Comparison of ENCODE assay signal across 2 cellular contexts in genomic region chr15:74214324-74215021, GRCh38.
TF ChIP-seq lines count a peak whose summit lies in the region.

No MANE protein-coding gene starts in this region.

TF ChIP-seq in GM23338, 12 proteins besides CTCF, POLR2A, EP300 and RAD21:
- no peak for TF ChIP-seq POLR2AphosphoS5 (IDR thresholded peaks at IDR 0.05; ENCODE audit: low read depth)
- TF ChIP-seq ETS1 (IDR thresholded peaks at IDR 0.05) = no peak
- no peak for TF ChIP-seq CREB1 (CRISPR knock-in tag; IDR thresholded peaks at IDR 0.05; ENCODE audit: low read depth)
- no peak for TF ChIP-seq EZH2 (IDR thresholded peaks at IDR 0.05; ENCODE audit: low read depth, unreplicated experiment)
- no peak for TF ChIP-seq EZH2phosphoT487 (IDR thresholded peaks at IDR 0.05; ENCODE audit: unreplicated experiment)
- no peak for TF ChIP-seq REST (IDR thresholded peaks at IDR 0.05; ENCODE audit: unreplicated experiment)
- TF ChIP-seq JUNB (IDR thresholded peaks at IDR 0.05; ENCODE audit: unreplicated experiment) = no peak
- TF ChIP-seq ZNF462 (CRISPR knock-in tag; IDR thresholded peaks at IDR 0.05) = no peak
- no peak for TF ChIP-seq STAT1 (IDR thresholded peaks at IDR 0.05; ENCODE audit: unreplicated experiment)
- TF ChIP-seq NANOG (IDR thresholded peaks at IDR 0.05; ENCODE audit: borderline replicate concordance) = no peak
- no peak for TF ChIP-seq ZNF114 (CRISPR knock-in tag; IDR thresholded peaks at IDR 0.05)
- no peak for TF ChIP-seq ZNF331 (CRISPR knock-in tag; IDR thresholded peaks at IDR 0.05; ENCODE audit: low read depth)

TF ChIP-seq in H1, 55 proteins besides CTCF, POLR2A, EP300 and RAD21:
- TF ChIP-seq ATF3 (IDR thresholded peaks at IDR 0.05; ENCODE audit: insufficient read depth, low read depth, low read length) = no peak
- TF ChIP-seq SP4 (IDR thresholded peaks at IDR 0.05; ENCODE audit: low read length) = no peak
- no peak for TF ChIP-seq NANOG (IDR thresholded peaks at IDR 0.05; ENCODE audit: insufficient read depth, low read depth, low read length, poor library complexity, severe bottlenecking)
- no peak for TF ChIP-seq CTBP2 (IDR thresholded peaks at IDR 0.05; ENCODE audit: borderline replicate concordance, insufficient read depth, insufficient read length, low read length)
- TF ChIP-seq MAFK (IDR thresholded peaks at IDR 0.05; ENCODE audit: low read depth, low read length) = no peak
- no peak for TF ChIP-seq EGR1 (IDR thresholded peaks at IDR 0.05; ENCODE audit: borderline replicate concordance, low read depth, low read length)
- no peak for TF ChIP-seq SP2 (IDR thresholded peaks at IDR 0.05; ENCODE audit: low read length)
- TF ChIP-seq E2F6 (IDR thresholded peaks at IDR 0.05) = 0 out of 2 replicates have a peak, but pooled peaks have one; percentile 3
- no peak for TF ChIP-seq USF2 (IDR thresholded peaks at IDR 0.05; ENCODE audit: low read length)
- no peak for TF ChIP-seq BRCA1 (IDR thresholded peaks at IDR 0.05; ENCODE audit: low read depth, low read length)
- TF ChIP-seq TEAD4 (IDR thresholded peaks at IDR 0.05; ENCODE audit: low read depth, low read length) = no peak
- TF ChIP-seq SUZ12 (IDR thresholded peaks at IDR 0.05; ENCODE audit: low read length) = no peak
- no peak for TF ChIP-seq CBX8 (IDR thresholded peaks at IDR 0.05; ENCODE audit: borderline replicate concordance, low read depth, low read length)
- TF ChIP-seq SIRT6 (IDR thresholded peaks at IDR 0.05; ENCODE audit: low read length) = no peak
- TF ChIP-seq JUN (IDR thresholded peaks at IDR 0.05; ENCODE audit: low read depth, low read length) = no peak
- TF ChIP-seq KDM1A (IDR thresholded peaks at IDR 0.05; ENCODE audit: borderline replicate concordance, low read length) = peak; percentile 100
- TF ChIP-seq EZH2 (IDR thresholded peaks at IDR 0.05; ENCODE audit: low read depth, low read length, severe bottlenecking) = no peak
- no peak for TF ChIP-seq SP1 (IDR thresholded peaks at IDR 0.05; ENCODE audit: low read depth, low read length)
- TF ChIP-seq POU5F1 (IDR thresholded peaks at IDR 0.05; ENCODE audit: low read depth, low read length) = no peak
- TF ChIP-seq PHF8 (conservative IDR thresholded peaks at IDR 0.05; ENCODE audit: low read depth, low read length) = no peak
- peak; percentile 13 for TF ChIP-seq ASH2L (IDR thresholded peaks at IDR 0.05; ENCODE audit: low read length)
- TF ChIP-seq KDM5A (IDR thresholded peaks at IDR 0.05; ENCODE audit: low read length) = no peak
- TF ChIP-seq SAP30 (IDR thresholded peaks at IDR 0.05; ENCODE audit: insufficient read depth, insufficient replicate concordance, low read length) = no peak
- TF ChIP-seq YY1 (IDR thresholded peaks at IDR 0.05; ENCODE audit: low read depth, low read length) = 0 out of 2 replicates have a peak, but pooled peaks have one; percentile 2
- TF ChIP-seq KDM4A (IDR thresholded peaks at IDR 0.05; ENCODE audit: low read depth, low read length, severe bottlenecking) = no peak
- TF ChIP-seq MAX (IDR thresholded peaks at IDR 0.05) = no peak
- no peak for TF ChIP-seq BCL11A (IDR thresholded peaks at IDR 0.05; ENCODE audit: low read depth in 2 of 2, low read length in 2 of 2)
- TF ChIP-seq CHD7 (IDR thresholded peaks at IDR 0.05; ENCODE audit: insufficient replicate concordance, low read length) = no peak
- peak in 1 of 2 experiments; percentile 100; a peak in 2 of 4 replicates for TF ChIP-seq HDAC2 (IDR thresholded peaks at IDR 0.05; ENCODE audit: borderline replicate concordance in 1 of 2, low read depth in 2 of 2, low read length in 2 of 2)
- no peak for TF ChIP-seq JUND (IDR thresholded peaks at IDR 0.05; ENCODE audit: low read length)
- no peak for TF ChIP-seq TBP (IDR thresholded peaks at IDR 0.05; ENCODE audit: low read depth, low read length)
